ENCODE assay signal across 10 cellular contexts in the genomic region with DNA sequence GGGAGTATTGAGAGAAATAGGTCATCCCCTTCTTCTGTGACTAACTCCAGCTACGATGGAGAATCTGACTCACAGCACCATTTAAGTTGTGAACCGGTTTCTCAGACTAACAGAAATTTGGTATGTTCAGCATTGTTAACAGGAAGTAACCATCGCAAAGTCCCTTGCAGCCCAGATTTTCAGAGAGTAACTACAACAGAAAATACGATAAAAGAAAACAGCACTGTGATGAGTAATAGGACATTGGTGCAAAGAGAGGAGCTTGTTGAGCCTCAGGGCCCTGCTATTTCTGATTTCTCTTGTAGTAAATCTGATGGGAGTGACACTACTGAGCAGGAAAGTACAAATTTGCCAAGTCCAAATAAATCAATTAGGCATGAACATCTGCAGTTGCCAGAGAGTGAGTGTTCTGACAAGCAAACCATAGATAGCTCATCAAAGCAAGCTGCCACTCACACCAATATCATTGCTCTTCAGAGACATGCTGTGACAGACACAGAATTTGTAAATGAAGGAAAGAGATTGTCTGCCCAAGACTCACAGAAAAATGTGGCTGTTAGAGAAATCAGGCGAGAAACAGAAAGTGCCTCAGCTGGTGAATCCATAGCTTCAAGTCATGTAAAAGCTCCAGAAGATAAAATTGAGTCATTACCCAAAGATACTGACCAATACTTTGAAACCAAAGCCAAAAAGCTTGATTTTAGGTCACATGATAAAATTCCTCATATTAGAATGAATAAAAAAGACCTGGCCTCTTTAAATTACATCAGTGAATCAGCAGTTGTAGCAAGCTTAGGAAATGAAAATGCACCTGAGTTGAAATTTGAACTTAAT. TPM values are rescaled to one million over a fixed set of nuclear protein-coding genes. Genes with fewer than 3 reads are reported as not detected.
DNase-seq lines count a peak whose midpoint lies in the region; ATAC-seq, FAIRE-seq and TF ChIP-seq lines count a peak whose summit lies in the region.
"Had no signal": no experiment of that assay in that cellular context is flagged by ENCODE, and none has a peak within 500 bp of the region (broad histone marks: within the 10 kb centered on the region; RNA-seq: fewer than 3 reads in every experiment).

No MANE protein-coding gene starts in this region.

- no peaks in the 10 kb centered on the region for H3K27me3 Mint-ChIP-seq in astrocyte (ENCODE audit: low read depth, unreplicated experiment)

- DNase-seq in activated naive CD4-positive, alpha-beta T cell treated with Interleukin-2 at 50 U/mL for 16 hours: peak; percentile 30
- DNase-seq in activated naive CD4-positive, alpha-beta T cell (lab: John Stamatoyannopoulos, UW): no peak
- DNase-seq in astrocyte (ENCODE audit: low read depth) (peak; percentile 97), lung microvascular endothelial cell (ENCODE audit: low read depth in 2 of 2) (peak; percentile 39 to 92), urothelium cell line (ENCODE audit: low spot score) (peak; percentile 14)
- DNase-seq: upper lobe of left lung had no signal

- no peaks in the 10 kb centered on the region for H4K20me1 ChIP-seq in astrocyte (ENCODE audit: insufficient read depth, low read length)

- no peaks in the 10 kb centered on the region for H3K36me3 ChIP-seq in astrocyte (ENCODE audit: insufficient read depth, low read length)

- FAIRE-seq in astrocyte (lab: Jason Lieb, UNC) (peak; percentile 98), urothelium cell line (lab: Jason Lieb, UNC) (no peak)

- H3K79me2 ChIP-seq in astrocyte (ENCODE audit: insufficient read depth, low read length): peaks cover 4% of the 10 kb centered on the region

- peaks cover 6% of the 10 kb centered on the region for H3K36me3 Mint-ChIP-seq in astrocyte (ENCODE audit: low read depth, unreplicated experiment)

- peak overlapping the region; percentile 77 for H3K4me2 ChIP-seq in astrocyte (ENCODE audit: low read length)

- H2AFZ ChIP-seq in astrocyte (ENCODE audit: low read depth, low read length): no peak overlapping the region

- H3K27ac ChIP-seq in astrocyte (ENCODE audit: low read depth, low read length): peak overlapping the region; percentile 83
- H3K27ac ChIP-seq: cardiac muscle cell had no signal

- H3K9ac ChIP-seq in astrocyte (ENCODE audit: low read length): peak overlapping the region; percentile 61

- no peak for ATAC-seq in GM21367 (IDR thresholded peaks at IDR 0.05; ENCODE audit: unreplicated experiment)
- no peak for ATAC-seq in HG03460 (IDR thresholded peaks at IDR 0.05; ENCODE audit: unreplicated experiment)
- no peak for ATAC-seq in HG02840 (IDR thresholded peaks at IDR 0.05; ENCODE audit: low FRiP score, unreplicated experiment)

- H3K9me3 Mint-ChIP-seq in astrocyte (ENCODE audit: unreplicated experiment): no peaks in the 10 kb centered on the region

- peak overlapping the region; percentile 58 for H3K27ac Mint-ChIP-seq in astrocyte (ENCODE audit: unreplicated experiment)

- no peaks in the 10 kb centered on the region for H3K27me3 ChIP-seq in astrocyte (ENCODE audit: insufficient read depth, low read length)
- H3K27me3 ChIP-seq: cardiac muscle cell, upper lobe of left lung had no signal

- H3K4me1 ChIP-seq in astrocyte (ENCODE audit: insufficient read depth, low read length): peaks cover 19% of the 10 kb centered on the region
- H3K4me1 ChIP-seq: upper lobe of left lung had no signal

- TF ChIP-seq CTCF in astrocyte (IDR thresholded peaks at IDR 0.05; ENCODE audit: insufficient read depth, low read depth, low read length): no peak

- no peak overlapping the region for H3K4me3 Mint-ChIP-seq in astrocyte (ENCODE audit: unreplicated experiment)

- peaks cover 20% of the 10 kb centered on the region for H3K4me1 Mint-ChIP-seq in astrocyte (ENCODE audit: low read depth, unreplicated experiment)

- H3K4me3 ChIP-seq in astrocyte (ENCODE audit: insufficient read depth, low read depth, low read length): peak overlapping the region; percentile 41
- H3K4me3 ChIP-seq: cardiac muscle cell, upper lobe of left lung had no signal

- no peaks in the 10 kb centered on the region for H3K9me3 ChIP-seq in astrocyte (ENCODE audit: insufficient read depth, low read depth, low read length)
- H3K9me3 ChIP-seq: upper lobe of left lung had no signal

RNA-seq across cellular contexts. Expression of gene CRYBG3, which starts 50.6 kb away (rescaled TPM):
- total RNA-seq in astrocyte (13.0 and 14.1 TPM in 2 replicates), lung microvascular endothelial cell (10.9 and 14.5 TPM in 2 replicates)

Comparison
In these comparisons a context has a peak if more than half of its experiments do, and no peak if none do; other contexts are left out.
1. DNase-seq: peak in activated naive CD4-positive, alpha-beta T cell treated with Interleukin-2 at 50 U/mL for 16 hours (single experiment), astrocyte (single experiment), lung microvascular endothelial cell (2 of 2) and urothelium cell line (single experiment); none in activated naive CD4-positive, alpha-beta T cell (0 of 4).